In genomic region chr1:151540021-151540981, GRCh38 we compare ENCODE assay signal across 1 cellular context.
TF ChIP-seq lines count a peak whose summit lies in the region.

TUFT1 (plus strand) TSS chr1:151540309; CDS start chr1:151540367, 58 bp downstream.

TF ChIP-seq in HepG2, 621 proteins besides CTCF, POLR2A, EP300 and RAD21 (continued from another document and continues in another):
- TF ChIP-seq NCOR1 (IDR thresholded peaks at IDR 0.05; ENCODE audit: borderline replicate concordance, low read length) (no peak), MYPOP (CRISPR knock-in tag; IDR thresholded peaks at IDR 0.05) (no peak; the same call in 1 of the 2 replicates), ZFAT (CRISPR knock-in tag; conservative IDR thresholded peaks at IDR 0.05) (no peak), SYNCRIP (IDR thresholded peaks at IDR 0.05; ENCODE audit: insufficient read depth, low read depth, low read length) (no peak), NR1H2 (CRISPR knock-in tag; IDR thresholded peaks at IDR 0.05; ENCODE audit: borderline replicate concordance, low read depth) (no peak), SNAPC4 (CRISPR knock-in tag; IDR thresholded peaks at IDR 0.05) (0 out of 2 replicates have a peak, but pooled peaks have one; percentile 33), ZNF318 (CRISPR knock-in tag; IDR thresholded peaks at IDR 0.05) (no peak), ZBTB7B (CRISPR knock-in tag; IDR thresholded peaks at IDR 0.05) (no peak), TBX2 (CRISPR knock-in tag; IDR thresholded peaks at IDR 0.05; ENCODE audit: borderline replicate concordance) (peak; percentile 75), PRPF4 (IDR thresholded peaks at IDR 0.05; ENCODE audit: low read depth, low read length, poor library complexity, severe bottlenecking) (no peak), ZNF3 (CRISPR knock-in tag; IDR thresholded peaks at IDR 0.05) (no peak), RARG (CRISPR knock-in tag; IDR thresholded peaks at IDR 0.05; ENCODE audit: low read depth) (no peak), ZNF282 (IDR thresholded peaks at IDR 0.05; ENCODE audit: partially characterized antibody) (no peak), JDP2 (CRISPR knock-in tag; IDR thresholded peaks at IDR 0.05; ENCODE audit: borderline replicate concordance) (no peak), ZSCAN29 (CRISPR knock-in tag; conservative IDR thresholded peaks at IDR 0.05) (no peak; the same call in 1 of the 2 replicates), ZNF569 (CRISPR knock-in tag; IDR thresholded peaks at IDR 0.05; ENCODE audit: borderline replicate concordance) (no peak; the same call in 1 of the 2 replicates)
- TF ChIP-seq, protein P1, sequence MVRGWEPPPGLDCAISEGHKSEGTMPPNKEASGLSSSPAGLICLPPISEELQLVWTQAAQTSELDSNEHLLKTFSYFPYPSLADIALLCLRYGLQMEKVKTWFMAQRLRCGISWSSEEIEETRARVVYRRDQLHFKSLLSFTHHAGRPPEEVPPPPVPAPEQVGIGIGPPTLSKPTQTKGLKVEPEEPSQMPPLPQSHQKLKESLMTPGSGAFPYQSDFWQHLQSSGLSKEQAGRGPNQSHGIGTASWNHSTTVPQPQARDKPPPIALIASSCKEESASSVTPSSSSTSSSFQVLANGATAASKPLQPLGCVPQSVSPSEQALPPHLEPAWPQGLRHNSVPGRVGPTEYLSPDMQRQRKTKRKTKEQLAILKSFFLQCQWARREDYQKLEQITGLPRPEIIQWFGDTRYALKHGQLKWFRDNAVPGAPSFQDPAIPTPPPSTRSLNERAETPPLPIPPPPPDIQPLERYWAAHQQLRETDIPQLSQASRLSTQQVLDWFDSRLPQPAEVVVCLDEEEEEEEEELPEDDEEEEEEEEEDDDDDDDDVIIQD (CRISPR knock-in tag; IDR thresholded peaks at IDR 0.05; ENCODE audit: low read depth), result no peak; the same call in 1 of the 2 replicates
- TF ChIP-seq, protein P2, sequence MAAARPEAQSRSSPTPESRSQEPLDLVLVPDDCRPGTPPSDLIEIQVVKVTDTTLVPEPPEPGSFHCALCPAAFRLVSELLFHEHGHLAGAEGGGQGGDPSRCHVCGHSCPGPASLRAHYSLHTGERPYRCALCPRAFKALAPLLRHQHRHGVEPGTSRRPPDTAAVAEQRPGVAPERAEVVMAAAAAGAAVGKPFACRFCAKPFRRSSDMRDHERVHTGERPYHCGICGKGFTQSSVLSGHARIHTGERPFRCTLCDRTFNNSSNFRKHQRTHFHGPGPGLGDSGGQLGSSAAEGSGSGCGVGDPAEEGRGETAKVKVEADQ (CRISPR knock-in tag; IDR thresholded peaks at IDR 0.05; ENCODE audit: borderline replicate concordance), result peak; percentile 89
- TF ChIP-seq, protein P3, sequence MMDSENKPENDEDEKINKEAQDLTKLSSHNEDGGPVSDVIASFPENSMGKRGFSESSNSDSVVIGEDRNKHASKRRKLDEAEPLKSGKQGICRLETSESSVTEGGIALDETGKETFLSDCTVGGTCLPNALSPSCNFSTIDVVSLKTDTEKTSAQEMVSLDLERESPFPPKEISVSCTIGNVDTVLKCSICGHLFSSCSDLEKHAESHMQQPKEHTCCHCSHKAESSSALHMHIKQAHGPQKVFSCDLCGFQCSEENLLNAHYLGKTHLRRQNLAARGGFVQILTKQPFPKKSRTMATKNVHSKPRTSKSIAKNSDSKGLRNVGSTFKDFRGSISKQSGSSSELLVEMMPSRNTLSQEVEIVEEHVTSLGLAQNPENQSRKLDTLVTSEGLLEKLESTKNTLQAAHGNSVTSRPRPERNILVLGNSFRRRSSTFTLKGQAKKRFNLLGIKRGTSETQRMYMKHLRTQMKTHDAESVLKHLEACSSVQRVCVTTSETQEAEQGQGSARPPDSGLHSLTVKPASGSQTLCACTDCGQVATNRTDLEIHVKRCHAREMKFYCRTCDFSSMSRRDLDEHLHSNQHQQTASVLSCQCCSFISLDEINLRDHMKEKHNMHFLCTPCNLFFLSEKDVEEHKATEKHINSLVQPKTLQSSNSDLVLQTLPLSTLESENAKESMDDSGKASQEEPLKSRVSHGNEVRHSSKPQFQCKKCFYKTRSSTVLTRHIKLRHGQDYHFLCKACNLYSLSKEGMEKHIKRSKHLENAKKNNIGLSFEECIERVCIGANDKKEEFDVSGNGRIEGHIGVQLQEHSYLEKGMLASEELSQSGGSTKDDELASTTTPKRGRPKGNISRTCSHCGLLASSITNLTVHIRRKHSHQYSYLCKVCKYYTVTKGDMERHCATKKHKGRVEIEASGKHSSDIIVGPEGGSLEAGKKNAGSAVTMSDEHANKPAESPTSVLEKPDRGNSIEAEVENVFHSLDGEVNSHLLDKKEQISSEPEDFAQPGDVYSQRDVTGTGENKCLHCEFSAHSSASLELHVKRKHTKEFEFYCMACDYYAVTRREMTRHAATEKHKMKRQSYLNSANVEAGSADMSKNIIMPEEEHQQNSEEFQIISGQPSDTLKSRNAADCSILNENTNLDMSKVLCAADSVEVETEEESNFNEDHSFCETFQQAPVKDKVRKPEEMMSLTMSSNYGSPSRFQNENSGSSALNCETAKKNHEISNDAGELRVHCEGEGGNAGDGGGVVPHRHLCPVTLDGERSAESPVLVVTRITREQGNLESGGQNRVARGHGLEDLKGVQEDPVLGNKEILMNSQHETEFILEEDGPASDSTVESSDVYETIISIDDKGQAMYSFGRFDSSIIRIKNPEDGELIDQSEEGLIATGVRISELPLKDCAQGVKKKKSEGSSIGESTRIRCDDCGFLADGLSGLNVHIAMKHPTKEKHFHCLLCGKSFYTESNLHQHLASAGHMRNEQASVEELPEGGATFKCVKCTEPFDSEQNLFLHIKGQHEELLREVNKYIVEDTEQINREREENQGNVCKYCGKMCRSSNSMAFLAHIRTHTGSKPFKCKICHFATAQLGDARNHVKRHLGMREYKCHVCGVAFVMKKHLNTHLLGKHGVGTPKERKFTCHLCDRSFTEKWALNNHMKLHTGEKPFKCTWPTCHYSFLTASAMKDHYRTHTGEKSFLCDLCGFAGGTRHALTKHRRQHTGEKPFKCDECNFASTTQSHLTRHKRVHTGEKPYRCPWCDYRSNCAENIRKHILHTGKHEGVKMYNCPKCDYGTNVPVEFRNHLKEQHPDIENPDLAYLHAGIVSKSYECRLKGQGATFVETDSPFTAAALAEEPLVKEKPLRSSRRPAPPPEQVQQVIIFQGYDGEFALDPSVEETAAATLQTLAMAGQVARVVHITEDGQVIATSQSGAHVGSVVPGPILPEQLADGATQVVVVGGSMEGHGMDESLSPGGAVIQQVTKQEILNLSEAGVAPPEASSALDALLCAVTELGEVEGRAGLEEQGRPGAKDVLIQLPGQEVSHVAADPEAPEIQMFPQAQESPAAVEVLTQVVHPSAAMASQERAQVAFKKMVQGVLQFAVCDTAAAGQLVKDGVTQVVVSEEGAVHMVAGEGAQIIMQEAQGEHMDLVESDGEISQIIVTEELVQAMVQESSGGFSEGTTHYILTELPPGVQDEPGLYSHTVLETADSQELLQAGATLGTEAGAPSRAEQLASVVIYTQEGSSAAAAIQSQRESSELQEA (CRISPR knock-in tag; IDR thresholded peaks at IDR 0.05; ENCODE audit: not compliant biosample characterization), result no peak
- TF ChIP-seq, protein P4, sequence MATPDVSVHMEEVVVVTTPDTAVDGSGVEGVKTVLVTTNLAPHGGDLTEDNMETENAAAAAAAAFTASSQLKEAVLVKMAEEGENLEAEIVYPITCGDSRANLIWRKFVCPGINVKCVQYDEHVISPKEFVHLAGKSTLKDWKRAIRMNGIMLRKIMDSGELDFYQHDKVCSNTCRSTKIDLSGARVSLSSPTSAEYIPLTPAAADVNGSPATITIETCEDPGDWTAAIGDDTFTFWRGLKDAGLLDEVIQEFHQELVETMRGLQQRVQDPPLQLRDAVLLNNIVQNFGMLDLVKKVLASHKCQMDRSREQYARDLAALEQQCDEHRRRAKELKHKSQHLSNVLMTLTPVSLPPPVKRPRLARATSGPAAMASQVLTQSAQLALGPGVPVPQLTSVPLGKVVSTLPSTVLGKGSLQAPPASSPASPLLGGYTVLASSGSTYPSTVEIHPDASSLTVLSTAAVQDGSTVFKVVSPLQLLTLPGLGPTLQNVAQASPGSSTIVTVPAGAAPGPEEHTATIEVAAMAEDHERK (CRISPR knock-in tag; IDR thresholded peaks at IDR 0.05; ENCODE audit: low read depth), result no peak
